9 cellular contexts compared by ENCODE assay signal in genomic region chr4:185096032-185096653, GRCh38. TPM values are rescaled to one million over a fixed set of nuclear protein-coding genes. Genes with fewer than 3 reads are reported as not detected.
DNase-seq lines count a peak whose midpoint lies in the region; ATAC-seq and TF ChIP-seq lines count a peak whose summit lies in the region.
"Had no signal": no experiment of that assay in that cellular context is flagged by ENCODE, and none has a peak within 500 bp of the region (broad histone marks: within the 10 kb centered on the region; RNA-seq: fewer than 3 reads in every experiment).

No MANE protein-coding gene starts in this region.

- peaks cover 5% of the 10 kb centered on the region for H3K4me1 Mint-ChIP-seq in mesothelial cell of epicardium
- H3K4me1 Mint-ChIP-seq: IgD-negative memory B cell had no signal

- no peak overlapping the region for H3K27ac Mint-ChIP-seq in mesothelial cell of epicardium
- H3K27ac Mint-ChIP-seq: IgD-negative memory B cell had no signal

- intact Hi-C loops in colonic mucosa (cut with DNase I), result loop anchor here (5.0 kb wide), 1 partner anchor 54 kb away; no protein-coding TSS in a partner anchor

- H3K9me3 Mint-ChIP-seq in mesothelial cell of epicardium, result peaks cover 8% of the 10 kb centered on the region
- H3K9me3 Mint-ChIP-seq: IgD-negative memory B cell had no signal

- no peak overlapping the region for H3K4me3 ChIP-seq in BE2C (ENCODE audit: low read depth, low read length)
- no peak overlapping the region for H3K4me3 ChIP-seq in colonic mucosa

- TF ChIP-seq CTCF in BE2C (IDR thresholded peaks at IDR 0.05; ENCODE audit: low read depth, low read length) (peak; percentile 73), GM12874 (IDR thresholded peaks at IDR 0.05; ENCODE audit: insufficient read depth, low read depth, low read length) (peak; percentile 20; the same call in 1 of the 2 replicates), colonic mucosa (IDR thresholded peaks at IDR 0.05) (peak; percentile 39), mesothelial cell of epicardium (IDR thresholded peaks at IDR 0.05; ENCODE audit: unreplicated experiment) (peak; percentile 51)

- no peaks in the 10 kb centered on the region for H3K27me3 Mint-ChIP-seq in mesothelial cell of epicardium (ENCODE audit: low read depth)

- no peak for ATAC-seq in GM21529 (IDR thresholded peaks at IDR 0.05; ENCODE audit: unreplicated experiment)
- ATAC-seq in HG03565 (IDR thresholded peaks at IDR 0.05; ENCODE audit: unreplicated experiment), result no peak

- DNase-seq in BE2C (peak; percentile 61), NCI-H774 (lab: John Stamatoyannopoulos, UW) (peak; percentile 17), colonic mucosa (peak; percentile 29), mesothelial cell of epicardium (ENCODE audit: low spot score in 2 of 2, unreplicated experiment in 2 of 2) (no peak)
- no peak for DNase-seq in stimulated activated CD4-positive, alpha-beta T cell treated with anti-CD3 and anti-CD28 coated beads, Interleukin-1b, Interleukin-23, amount 100 ng/mL, for 48 hours

- H3K9ac ChIP-seq in colonic mucosa (ENCODE audit: low read depth in 2 of 2, low read length in 2 of 2), result no peak overlapping the region

- H3K4me1 ChIP-seq in BE2C (peaks cover 4% of the 10 kb centered on the region), colonic mucosa (no peaks in the 10 kb centered on the region)

- H3K36me3 ChIP-seq in BE2C (no peaks in the 10 kb centered on the region), colonic mucosa (no peaks in the 10 kb centered on the region)

- H3K27ac ChIP-seq in colonic mucosa, result no peak overlapping the region

- H3K27me3 ChIP-seq in BE2C (no peaks in the 10 kb centered on the region), colonic mucosa (no peaks in the 10 kb centered on the region)

- no peaks in the 10 kb centered on the region for H3K9me3 ChIP-seq in BE2C
- no peaks in the 10 kb centered on the region for H3K9me3 ChIP-seq in colonic mucosa

- H3K36me3 Mint-ChIP-seq in mesothelial cell of epicardium, result no peaks in the 10 kb centered on the region

- no peak overlapping the region for H3K4me3 Mint-ChIP-seq in mesothelial cell of epicardium
- H3K4me3 Mint-ChIP-seq: IgD-negative memory B cell had no signal

RNA-seq across cellular contexts. Expression of gene SLC25A4, which starts 46.9 kb away (rescaled TPM):
- polyA plus RNA-seq in BE2C (2012; ENCODE audit: insufficient read depth, insufficient read length, low read depth), result 83.0 TPM
- 10 to 100 TPM; 35.0 to 44.6 TPM for total RNA-seq in colonic mucosa
- total RNA-seq in mesothelial cell of epicardium, result 24.3 to 27.5 TPM (median 25.4 TPM) in 3 replicates

Comparison
In these comparisons a context has a peak if more than half of its experiments do, and no peak if none do; other contexts are left out.
1. DNase-seq: peak in BE2C (single experiment), NCI-H774 (single experiment) and colonic mucosa (single experiment); none in mesothelial cell of epicardium (0 of 2) and stimulated activated CD4-positive, alpha-beta T cell treated with anti-CD3 and anti-CD28 coated beads, Interleukin-1b, Interleukin-23, amount 100 ng/mL, for 48 hours (single experiment).
2. CTCF ChIP-seq: peak in every context shown above with its lines; median percentile 73 in BE2C; 51 in mesothelial cell of epicardium; 39 in colonic mucosa; 20 in GM12874.